14 cellular contexts compared by ENCODE assay signal in genomic region chr14:69670093-69670492, GRCh38. TPM values are rescaled to one million over a fixed set of nuclear protein-coding genes. Genes with fewer than 3 reads are reported as not detected.
DNase-seq lines count a peak whose midpoint lies in the region; ATAC-seq and TF ChIP-seq lines count a peak whose summit lies in the region.
"Had no signal": no experiment of that assay in that cellular context is flagged by ENCODE, and none has a peak within 500 bp of the region (broad histone marks: within the 10 kb centered on the region; RNA-seq: fewer than 3 reads in every experiment).

No MANE protein-coding gene starts in this region.

- H3K4me3 Mint-ChIP-seq in CD8-positive, alpha-beta memory T cell = no peak overlapping the region
- peak overlapping the region; percentile 24 for H3K4me3 Mint-ChIP-seq in endothelial cell (ENCODE audit: unreplicated experiment)

- peaks cover 0 to 32% (median 6%) of the 10 kb centered on the region in 3 donors for H3K36me3 Mint-ChIP-seq in CD8-positive, alpha-beta memory T cell
- H3K36me3 Mint-ChIP-seq in endothelial cell (ENCODE audit: low read depth, unreplicated experiment) = peaks cover 37% of the 10 kb centered on the region

- POLR2A ChIA-PET in CD8-positive, alpha-beta memory T cell (lab: Charles Lee) = no interaction called here

- ATAC-seq in omental fat pad (ENCODE audit: low FRiP score) = peak; percentile 18

- H3K9me3 Mint-ChIP-seq in CD8-positive, alpha-beta memory T cell = peaks cover 0 to 2% (median 0%) of the 10 kb centered on the region in 5 donors
- H3K9me3 Mint-ChIP-seq in endothelial cell (ENCODE audit: unreplicated experiment) = no peaks in the 10 kb centered on the region

- H3K4me1 ChIP-seq in CD8-positive, alpha-beta memory T cell (ENCODE audit: insufficient read depth, low read length) = peaks cover 65% of the 10 kb centered on the region

- H3K27me3 ChIP-seq in CD8-positive, alpha-beta memory T cell (ENCODE audit: insufficient read depth, low read length, poor library complexity, severe bottlenecking) = no peaks in the 10 kb centered on the region
- H3K27me3 ChIP-seq: tibial nerve had no signal

- TF ChIP-seq CTCF in endothelial cell (IDR thresholded peaks at IDR 0.05; ENCODE audit: unreplicated experiment) (no peak), omental fat pad (IDR thresholded peaks at IDR 0.05) (no peak)

- DNase-seq in NCI-H82 (lab: John Stamatoyannopoulos, UW) (peak; percentile 21), NCI-H82 treated with DMSO at 0.1 percent for 48 hours (lab: John Stamatoyannopoulos, UW; ENCODE audit: unreplicated experiment) (no peak), endothelial cell (ENCODE audit: low spot score) (no peak), omental fat pad (ENCODE audit: low spot score) (no peak), NCI-H510A (lab: John Stamatoyannopoulos, UW) (no peak), HCEC 1CT (no peak), DMS114 treated with DMSO at 0.1 percent for 48 hours (lab: John Stamatoyannopoulos, UW; ENCODE audit: unreplicated experiment) (no peak)
- DNase-seq in CD8-positive, alpha-beta memory T cell = no peak
- DNase-seq: 8988T; Caco-2; NCI-H1694 treated with DMSO at 0.1 percent for 48 hours; NCI-H774; stimulated activated CD4-positive, alpha-beta T cell treated with anti-CD3 and anti-CD28 coated beads, Interleukin-4, amount 100 ng/mL, for 1 hour had no signal

- CTCF ChIA-PET in CD8-positive, alpha-beta memory T cell (lab: Charles Lee) = interaction anchor here (1.2 to 1.9 kb wide), 2 partner anchors 24 to 44 kb away, joined by 5 to 6 read pairs; no protein-coding TSS in a partner anchor

- no peaks in the 10 kb centered on the region for H3K36me3 ChIP-seq in CD8-positive, alpha-beta memory T cell (ENCODE audit: insufficient read depth, low read length)
- H3K36me3 ChIP-seq: tibial nerve had no signal

- no peak overlapping the region for H3K4me3 ChIP-seq in CD8-positive, alpha-beta memory T cell (ENCODE audit: low read length)
- H3K4me3 ChIP-seq: tibial nerve had no signal

- peaks cover 86 to 96% (median 96%) of the 10 kb centered on the region in 3 donors for H3K4me1 Mint-ChIP-seq in CD8-positive, alpha-beta memory T cell
- H3K4me1 Mint-ChIP-seq in endothelial cell (ENCODE audit: unreplicated experiment) = peaks cover 70% of the 10 kb centered on the region

- H3K27ac Mint-ChIP-seq in CD8-positive, alpha-beta memory T cell = peak overlapping the region in 6 of 8 donors; percentile 6 to 71 (median 36)
- H3K27ac Mint-ChIP-seq in endothelial cell (ENCODE audit: unreplicated experiment) = peak overlapping the region; percentile 4

- H3K27me3 Mint-ChIP-seq in CD8-positive, alpha-beta memory T cell = no peaks in the 10 kb centered on the region
- H3K27me3 Mint-ChIP-seq in endothelial cell (ENCODE audit: unreplicated experiment) = peaks cover 13% of the 10 kb centered on the region

- no peak overlapping the region for H3K27ac ChIP-seq in CD8-positive, alpha-beta memory T cell (ENCODE audit: low read depth, low read length)

- H3K9me3 ChIP-seq in CD8-positive, alpha-beta memory T cell (ENCODE audit: low read length) = no peaks in the 10 kb centered on the region
- H3K9me3 ChIP-seq: Caco-2, tibial nerve had no signal

RNA-seq across cellular contexts. Expression of gene SUSD6, which starts 58.7 kb away (rescaled TPM):
- total RNA-seq in CD8-positive, alpha-beta memory T cell = 10 to 100 TPM; 51.4 to 53.9 TPM
- polyA plus RNA-seq in CD8-positive, alpha-beta memory T cell = 9.3 TPM
- 71.5 TPM for total RNA-seq in endothelial cell (ENCODE audit: unreplicated experiment)
- total RNA-seq in omental fat pad = 10 to 100 TPM; 31.1 to 73.3 (median 52.7) TPM
